ENCODE assay signal across 12 cellular contexts in the genomic region with DNA sequence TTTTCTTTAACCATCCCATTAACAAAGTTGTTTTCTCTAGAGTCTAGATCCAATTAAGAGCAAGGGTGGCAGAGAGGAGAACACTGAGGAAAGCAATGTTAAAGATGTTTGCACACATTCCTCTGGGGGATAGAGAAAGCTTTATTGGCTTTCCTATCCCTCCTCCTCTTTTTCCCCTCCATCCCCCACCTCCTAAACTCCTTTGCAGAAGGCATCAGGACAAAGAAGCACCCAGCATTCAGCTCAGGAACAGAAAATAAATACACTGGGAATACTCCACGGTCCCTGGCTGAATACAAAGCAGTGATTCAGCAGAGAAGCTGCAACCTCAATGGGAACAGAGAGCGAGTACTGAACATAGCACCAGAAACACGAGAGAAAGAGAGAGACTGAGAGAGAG. TPM values are rescaled to one million over a fixed set of nuclear protein-coding genes. Genes with fewer than 3 reads are reported as not detected.
DNase-seq lines count a peak whose midpoint lies in the region; ATAC-seq, FAIRE-seq and TF ChIP-seq lines count a peak whose summit lies in the region.
"Had no signal": no experiment of that assay in that cellular context is flagged by ENCODE, and none has a peak within 500 bp of the region (broad histone marks: within the 10 kb centered on the region; RNA-seq: fewer than 3 reads in every experiment).

No MANE protein-coding gene starts in this region.

- H2AK5ac ChIP-seq in mesenchymal stem cell (ENCODE audit: low read length, severe bottlenecking) = no peak overlapping the region

- no peaks in the 10 kb centered on the region for H3K4me1 ChIP-seq in left ventricle myocardium inferior
- H3K4me1 ChIP-seq in right atrium auricular region = no peaks in the 10 kb centered on the region
- H3K4me1 ChIP-seq in mesenchymal stem cell (ENCODE audit: control insufficient read depth, insufficient read depth, low read depth, low read length) = no peaks in the 10 kb centered on the region
- no peaks in the 10 kb centered on the region for H3K4me1 ChIP-seq in PC-3 (ENCODE audit: insufficient read depth, low read length)
- H3K4me1 ChIP-seq in HepG2 (ENCODE audit: insufficient read depth, low read length) = 0 out of 2 replicates have a peak, but pooled peaks cover 6% of the 10 kb centered on the region
- H3K4me1 ChIP-seq: right lobe of liver had no signal

- peaks cover 5% of the 10 kb centered on the region for H3K79me1 ChIP-seq in mesenchymal stem cell (replicated peaks; ENCODE audit: low read length, poor library complexity, severe bottlenecking)

- no peak overlapping the region for H3K14ac ChIP-seq in mesenchymal stem cell (ENCODE audit: low read length in 2 of 2)

- no peak overlapping the region for H3K4ac ChIP-seq in mesenchymal stem cell (ENCODE audit: low read depth in 1 of 2, low read length in 2 of 2)

- H3K4me3 ChIP-seq in left ventricle myocardium inferior = peak overlapping the region; percentile 2
- H3K4me3 ChIP-seq in right atrium auricular region = no peak overlapping the region
- no peak overlapping the region for H3K4me3 ChIP-seq in astrocyte of the spinal cord (ENCODE audit: low read depth, low read length)
- peak overlapping the region in 1 of 2 experiments; percentile 31 for H3K4me3 ChIP-seq in mesenchymal stem cell (ENCODE audit: insufficient read depth in 1 of 2, low read depth in 1 of 2, low read length in 2 of 2)
- no peak overlapping the region for H3K4me3 ChIP-seq in PC-3 (ENCODE audit: low read length)
- no peak overlapping the region for H3K4me3 ChIP-seq in HepG2 (replicated peaks in 1 of 3; ENCODE audit: insufficient read depth in 1 of 3, low read depth in 2 of 3, low read length in 3 of 3)
- H3K4me3 ChIP-seq: right lobe of liver had no signal

- H3K27me3 ChIP-seq in left ventricle myocardium inferior (ENCODE audit: low read depth) (no peaks in the 10 kb centered on the region), right atrium auricular region (no peaks in the 10 kb centered on the region), mesenchymal stem cell (ENCODE audit: control insufficient read depth in 1 of 2, insufficient read depth in 1 of 2, low read length in 2 of 2) (no peaks in the 10 kb centered on the region), PC-3 (ENCODE audit: low read length) (no peaks in the 10 kb centered on the region), HepG2 (ENCODE audit: control insufficient read depth in 1 of 2, insufficient read depth in 2 of 2, low read length in 2 of 2) (no peaks in the 10 kb centered on the region)
- H3K27me3 ChIP-seq: right lobe of liver had no signal

- H3K9me2 ChIP-seq in PC-3 (replicated peaks; ENCODE audit: low read length) = no peaks in the 10 kb centered on the region

- POLR2A ChIA-PET in PC-3 (lab: Charles Lee; ENCODE audit: unreplicated experiment) (no interaction called here), HepG2 (lab: Yijun Ruan, JAX) (no interaction called here)

- H2BK120ac ChIP-seq in mesenchymal stem cell (ENCODE audit: low read depth, low read length) = no peak overlapping the region

- no peak overlapping the region for H2BK5ac ChIP-seq in mesenchymal stem cell (ENCODE audit: low read depth, low read length, poor library complexity, severe bottlenecking)

- H3K9ac ChIP-seq in mesenchymal stem cell (ENCODE audit: low read length) (peak overlapping the region; percentile 42), PC-3 (ENCODE audit: low read length) (no peak overlapping the region), HepG2 (ENCODE audit: insufficient read depth, low read depth, low read length) (no peak overlapping the region)

- H3K36me3 ChIP-seq in left ventricle myocardium inferior = no peaks in the 10 kb centered on the region
- no peaks in the 10 kb centered on the region for H3K36me3 ChIP-seq in right atrium auricular region
- no peaks in the 10 kb centered on the region for H3K36me3 ChIP-seq in mesenchymal stem cell (ENCODE audit: control insufficient read depth in 1 of 2, insufficient read depth in 2 of 2, low read depth in 1 of 2, low read length in 2 of 2)
- H3K36me3 ChIP-seq in PC-3 (ENCODE audit: low read depth, low read length) = no peaks in the 10 kb centered on the region
- no peaks in the 10 kb centered on the region for H3K36me3 ChIP-seq in HepG2 (replicated peaks in 1 of 2; ENCODE audit: control insufficient read depth in 1 of 2, insufficient read depth in 2 of 2, low read length in 2 of 2)
- H3K36me3 ChIP-seq: right lobe of liver had no signal

- no peak overlapping the region for H4K91ac ChIP-seq in mesenchymal stem cell (ENCODE audit: low read length)

- no peak overlapping the region for H3K27ac ChIP-seq in left ventricle myocardium inferior (replicated peaks)
- no peak overlapping the region for H3K27ac ChIP-seq in right atrium auricular region
- H3K27ac ChIP-seq in mesenchymal stem cell (ENCODE audit: low read length, poor library complexity, severe bottlenecking) = peak overlapping the region; percentile 15
- no peak overlapping the region for H3K27ac ChIP-seq in PC-3 (ENCODE audit: low read length)
- no peak overlapping the region for H3K27ac ChIP-seq in HepG2 (ENCODE audit: extremely low read length, insufficient read depth, low read length)
- H3K27ac ChIP-seq: right lobe of liver had no signal

- intact Hi-C loops in left ventricle myocardium inferior (cut with micrococcal nuclease) (no loop called here), PC-3 (cut with micrococcal nuclease) (no loop called here), HepG2 (cut with micrococcal nuclease; ENCODE audit: unreplicated experiment) (no loop called here)

- no peak overlapping the region for H4K8ac ChIP-seq in mesenchymal stem cell (ENCODE audit: low read length)

- in situ Hi-C loops in astrocyte of the spinal cord (cut with HindIII; ENCODE audit: low sequenced_read_pairs) (no loop called here), HepG2 (cut with HindIII; ENCODE audit: extremely low pct_ligation_motif_present, low pct_unique_long_range_greater_than_20kb) (no loop called here)

- no peak for TF ChIP-seq RAD21 in HepG2 (CRISPR knock-in tag; IDR thresholded peaks at IDR 0.05)

- TF ChIP-seq POLR2A in HepG2 (IDR thresholded peaks at IDR 0.05; ENCODE audit: insufficient read depth in 1 of 2, low read depth in 2 of 2, low read length in 2 of 2) = no peak

- ATAC-seq in PC-3 (no peak), HepG2 (no peak), GM19351 (IDR thresholded peaks at IDR 0.05; ENCODE audit: unreplicated experiment) (no peak), HG03025 (IDR thresholded peaks at IDR 0.05; ENCODE audit: low FRiP score, unreplicated experiment) (no peak)
- ATAC-seq: right lobe of liver had no signal

- 63% methylated on average over 3 of the region's 3 CpGs for WGBS in mesenchymal stem cell
- 0% methylated on average over 3 of the region's 3 CpGs for WGBS in HepG2 (ENCODE audit: low lambda C conversion rate)

- TF ChIP-seq CTCF in left ventricle myocardium inferior (IDR thresholded peaks at IDR 0.05; ENCODE audit: borderline replicate concordance) (no peak), right atrium auricular region (IDR thresholded peaks at IDR 0.05) (no peak), astrocyte of the spinal cord (IDR thresholded peaks at IDR 0.05; ENCODE audit: low read depth, low read length) (no peak), PC-3 (conservative IDR thresholded peaks at IDR 0.05; ENCODE audit: low read depth, low read length) (no peak), HepG2 (CRISPR knock-in tag; IDR thresholded peaks at IDR 0.05) (no peak)

- no peak for DNase-seq in left ventricle myocardium inferior
- no peak for DNase-seq in right atrium auricular region (ENCODE audit: low spot score)
- DNase-seq in astrocyte of the spinal cord (ENCODE audit: low read depth, low spot score) = peak; percentile 46
- DNase-seq in mesenchymal stem cell = peak; percentile 24
- no peak for DNase-seq in PC-3
- no peak for DNase-seq in HepG2 (ENCODE audit: low spot score)
- DNase-seq: H9, right lobe of liver had no signal

- TF ChIP-seq EP300 in HepG2 (IDR thresholded peaks at IDR 0.05; ENCODE audit: low read depth in 2 of 2, low read length in 2 of 2) (no peak), HepG2 (CRISPR knock-in tag; IDR thresholded peaks at IDR 0.05; ENCODE audit: borderline replicate concordance) (no peak)

- H3K4me2 ChIP-seq in mesenchymal stem cell (ENCODE audit: low read length, poor library complexity, severe bottlenecking) = no peak overlapping the region
- H3K4me2 ChIP-seq in PC-3 (ENCODE audit: low read length) = no peak overlapping the region
- H3K4me2 ChIP-seq in HepG2 (ENCODE audit: low read depth, low read length) = no peak overlapping the region

- no peaks in the 10 kb centered on the region for H3K9me3 ChIP-seq in left ventricle myocardium inferior (replicated peaks)
- H3K9me3 ChIP-seq in right atrium auricular region = no peaks in the 10 kb centered on the region
- H3K9me3 ChIP-seq in mesenchymal stem cell (ENCODE audit: control insufficient read depth, low read length) = no peaks in the 10 kb centered on the region
- H3K9me3 ChIP-seq in PC-3 (ENCODE audit: low read length) = no peaks in the 10 kb centered on the region; the same call in 1 of the 2 replicates
- H3K9me3 ChIP-seq in HepG2 (ENCODE audit: low read length) = no peaks in the 10 kb centered on the region
- H3K9me3 ChIP-seq: right lobe of liver had no signal

- no peak overlapping the region for H2BK15ac ChIP-seq in mesenchymal stem cell (ENCODE audit: low read depth, poor library complexity, severe bottlenecking)

- H3K18ac ChIP-seq in mesenchymal stem cell (ENCODE audit: low read depth in 1 of 2, low read length in 2 of 2) = no peak overlapping the region

- H4K20me1 ChIP-seq in PC-3 (ENCODE audit: low read length) (no peaks in the 10 kb centered on the region), HepG2 (ENCODE audit: insufficient read depth, low read length) (no peaks in the 10 kb centered on the region)

- BruUV-seq in PC-3 (replicated peaks; lab: Mats Ljungman, UMichigan) (no TSS peak), HepG2 (replicated peaks; lab: Mats Ljungman, UMichigan) (no TSS peak)

- no peak for FAIRE-seq in HepG2 (lab: Jason Lieb, UNC)
- FAIRE-seq: RCC 7860 had no signal

- H2AFZ ChIP-seq in mesenchymal stem cell (ENCODE audit: low read depth, low read length) (no peak overlapping the region), PC-3 (ENCODE audit: low read length) (no peak overlapping the region), HepG2 (ENCODE audit: low read length) (no peak overlapping the region)

- H3K23ac ChIP-seq in mesenchymal stem cell (ENCODE audit: low read length in 2 of 2) = no peak overlapping the region

- H3K79me2 ChIP-seq in PC-3 (ENCODE audit: low read length) (no peaks in the 10 kb centered on the region), HepG2 (ENCODE audit: insufficient read depth, low read length) (no peaks in the 10 kb centered on the region)

- CTCF ChIA-PET in PC-3 (lab: Charles Lee) = no interaction called here
- CTCF ChIA-PET in HepG2 (lab: Yijun Ruan, JAX; ENCODE audit: low intra/inter-chr PET ratio, low total read pairs) = no interaction called here

- H2BK12ac ChIP-seq in mesenchymal stem cell (ENCODE audit: low read length in 2 of 2) = no peak overlapping the region

- H3F3A ChIP-seq in PC-3 (ENCODE audit: low read length, unreplicated experiment) = no peaks in the 10 kb centered on the region

RNA-seq across cellular contexts. Expression of a gene that starts 21.9 kb away (rescaled TPM):
- total RNA-seq in left ventricle myocardium inferior = 1.2 TPM
- 1 to 10 TPM; 1.7 to 2.1 TPM for total RNA-seq in right atrium auricular region
- polyA plus RNA-seq in mesenchymal stem cell (2013, experiment 1 of 2) = 3.8 TPM
- polyA plus RNA-seq in mesenchymal stem cell (2013, experiment 2 of 2) = 3.8 TPM
- 0.15 TPM in 1 of 2 replicates, not detected in the other for total RNA-seq in PC-3 (2014; rRNA removed)
- not detected in 2 replicates for total RNA-seq in HepG2 (2016; rRNA removed; fragmentation: Illumina TruSeq; extraction: Trizol)
- not detected in 2 replicates for total RNA-seq in HepG2 (2016; cell fraction: cytosol; rRNA removed; fragmentation: Illumina TruSeq; extraction: Trizol; ENCODE audit: low read depth)
- total RNA-seq in HepG2 (2016; cell fraction: insoluble cytoplasmic fraction; rRNA removed; fragmentation: Illumina TruSeq; extraction: Trizol) = not detected in 2 replicates
- total RNA-seq in HepG2 (2016; cell fraction: membrane; rRNA removed; fragmentation: Illumina TruSeq; extraction: Trizol) = not detected in 2 replicates
- not detected in 2 replicates for total RNA-seq in HepG2 (2016; cell fraction: nucleus; rRNA removed; fragmentation: Illumina TruSeq; extraction: Trizol)
- polyA plus RNA-seq in HepG2 (2011; rRNA removed) = not detected in 2 replicates
- not detected in 2 replicates for polyA plus RNA-seq in HepG2 (2011; cell fraction: cytosol; rRNA removed)
- not detected in 2 replicates for polyA plus RNA-seq in HepG2 (2011; cell fraction: nucleus; rRNA removed)
- 0.05 and 0.12 TPM in 2 replicates for polyA plus RNA-seq in HepG2 (2012)
- not detected in 2 replicates for polyA plus RNA-seq in HepG2 (2016; cell fraction: cytosol; fragmentation: Illumina TruSeq; extraction: Trizol; ENCODE audit: low read depth)
- polyA plus RNA-seq in HepG2 (2016; cell fraction: insoluble cytoplasmic fraction; fragmentation: Illumina TruSeq; extraction: Trizol; ENCODE audit: low read depth) = not detected in 2 replicates
- not detected in 2 replicates for polyA plus RNA-seq in HepG2 (2016; cell fraction: membrane; fragmentation: Illumina TruSeq; extraction: Trizol; ENCODE audit: low read depth)
- not detected in 2 replicates for polyA plus RNA-seq in HepG2 (2016; cell fraction: nucleus; fragmentation: Illumina TruSeq; extraction: Trizol; ENCODE audit: insufficient read depth, low read depth)
- 0.02 and 0.20 TPM in 2 replicates for polyA minus RNA-seq in HepG2 (2011; rRNA and poly(A)+ RNA removed; ENCODE audit: low replicate concordance)
- not detected in 2 replicates for polyA minus RNA-seq in HepG2 (2011; cell fraction: cytosol; rRNA and poly(A)+ RNA removed)
- polyA minus RNA-seq in HepG2 (2011; cell fraction: nucleus; rRNA and poly(A)+ RNA removed) = under 0.01 and 0.13 TPM in 2 replicates
- total RNA-seq: MCF 10A had no signal

Comparison
In these comparisons a context has a peak if more than half of its experiments do, and no peak if none do; other contexts are left out.
1. DNase-seq: peak in astrocyte of the spinal cord (single experiment) and mesenchymal stem cell (single experiment); none in left ventricle myocardium inferior (single experiment), right atrium auricular region (single experiment), PC-3 (single experiment) and HepG2 (single experiment).